In genomic region chr12:92138144-92138543, GRCh38 we compare ENCODE assay signal across 9 cellular contexts. TPM values are rescaled to one million over a fixed set of nuclear protein-coding genes. Genes with fewer than 3 reads are reported as not detected.
DNase-seq lines count a peak whose midpoint lies in the region; ATAC-seq, FAIRE-seq and TF ChIP-seq lines count a peak whose summit lies in the region.
"Had no signal": no experiment of that assay in that cellular context is flagged by ENCODE, and none has a peak within 500 bp of the region (broad histone marks: within the 10 kb centered on the region; RNA-seq: fewer than 3 reads in every experiment).

No MANE protein-coding gene starts in this region.

- H3K4me1 Mint-ChIP-seq in brain, result peaks cover 72% of the 10 kb centered on the region

- peak overlapping the region; percentile 35 to 100 (median 77) for H3K27ac Mint-ChIP-seq in brain

- TF ChIP-seq CTCF in right atrium auricular region (IDR thresholded peaks at IDR 0.05) (no peak), brain (conservative IDR thresholded peaks at IDR 0.05) (no peak), lower leg skin (IDR thresholded peaks at IDR 0.05) (no peak)

- H3K27ac ChIP-seq in right atrium auricular region (peak overlapping the region; percentile 99 to 100), muscle layer of duodenum (ENCODE audit: low read length) (peak overlapping the region; percentile 61)

- intact Hi-C loops in left ventricle myocardium superior (cut with micrococcal nuclease) (loop anchor here (10.0 kb wide), 1 partner anchor 153 kb away; no protein-coding TSS in a partner anchor), lower leg skin (cut with DNase I; ENCODE audit: low total_unique reads) (no loop called here)

- peaks cover 0 to 2% (median 0%) of the 10 kb centered on the region in 5 experiments for H3K9me3 Mint-ChIP-seq in brain

- H3K4me1 ChIP-seq in right atrium auricular region (peaks cover 0 to 62% of the 10 kb centered on the region in 2 donors), muscle layer of duodenum (ENCODE audit: control insufficient read depth in 1 of 2, insufficient read depth in 2 of 2, low read length in 2 of 2) (peaks cover 43 to 47% of the 10 kb centered on the region in 2 donors)

- 25 to 50% methylated on average over 1 of the region's 1 CpG for WGBS in lower leg skin, 2 donors

- peak overlapping the region; percentile 84 to 100 for H3K4me3 ChIP-seq in right atrium auricular region
- H3K4me3 ChIP-seq in muscle layer of duodenum (ENCODE audit: low read depth in 1 of 2, low read length in 2 of 2), result peak overlapping the region; percentile 95 to 98
- H3K4me3 ChIP-seq in lower leg skin (ENCODE audit: low read depth, poor library complexity, severe bottlenecking), result no peak overlapping the region

- H3K27me3 ChIP-seq in right atrium auricular region (no peaks in the 10 kb centered on the region), muscle layer of duodenum (ENCODE audit: low read depth, low read length) (no peaks in the 10 kb centered on the region)

- H3K4me3 Mint-ChIP-seq in brain, result peak overlapping the region; percentile 92 to 100 (median 99)

- peaks cover 62% of the 10 kb centered on the region for H3K36me3 Mint-ChIP-seq in brain

- DNase-seq in right atrium auricular region (ENCODE audit: low spot score) (no peak), left ventricle myocardium superior (no peak), lower leg skin (ENCODE audit: low spot score in 2 of 2) (no peak), GOT3 (lab: John Stamatoyannopoulos, UW) (no peak), H54 (ENCODE audit: insufficient read length, low spot score) (no peak)
- DNase-seq: NCI-H774 had no signal

- H3K36me3 ChIP-seq in right atrium auricular region (peaks cover 33% of the 10 kb centered on the region), muscle layer of duodenum (ENCODE audit: control insufficient read depth in 1 of 2, insufficient read depth in 2 of 2, low read length in 2 of 2) (peaks cover 8 to 18% of the 10 kb centered on the region in 2 donors)

- peaks cover 14% of the 10 kb centered on the region for H3K27me3 Mint-ChIP-seq in brain

- no peak for ATAC-seq in left ventricle myocardium superior
- no peak for ATAC-seq in HG02973 (IDR thresholded peaks at IDR 0.05; ENCODE audit: unreplicated experiment)

- H3K9me3 ChIP-seq in right atrium auricular region (no peaks in the 10 kb centered on the region), muscle layer of duodenum (ENCODE audit: control insufficient read depth in 1 of 2, low read length in 2 of 2) (no peaks in the 10 kb centered on the region)

- TF ChIP-seq POLR2A in lower leg skin (IDR thresholded peaks at IDR 0.05), result no peak
- TF ChIP-seq POLR2A in H54 (IDR thresholded peaks at IDR 0.05; ENCODE audit: low read depth, low read length), result no peak

- no peak for FAIRE-seq in H54 (lab: Jason Lieb, UNC)

RNA-seq across cellular contexts. Expression of gene BTG1, which starts 7.5 kb away (rescaled TPM):
- total RNA-seq in right atrium auricular region (10 to 100 TPM; 51.2 to 61.6 TPM), left ventricle myocardium superior (74.6 TPM), lower leg skin (100 to 1,000 TPM; 113 to 250 (median 182) TPM)
- 72.6 TPM for polyA plus RNA-seq in brain (ENCODE audit: insufficient read depth, low read depth, low replicate concordance)
